19 cellular contexts compared by ENCODE assay signal in genomic region chr2:85237849-85238570, GRCh38.
A peak's percentile ranks its signal among the peaks of the same experiment; 100 is the strongest.
DNase-seq lines count a peak whose midpoint lies in the region; ATAC-seq, FAIRE-seq and TF ChIP-seq lines count a peak whose summit lies in the region.
"Had no signal": no experiment of that assay in that cellular context is flagged by ENCODE, and none has a peak within 500 bp of the region (broad histone marks: within the 10 kb centered on the region; RNA-seq: fewer than 3 reads in every experiment).

No MANE protein-coding gene starts in this region.

- H3K79me2 ChIP-seq in keratinocyte (ENCODE audit: control insufficient read depth, insufficient read depth, low read length): no peaks in the 10 kb centered on the region

- no peaks in the 10 kb centered on the region for H4K20me1 ChIP-seq in keratinocyte (ENCODE audit: control insufficient read depth, extremely low read depth, insufficient read depth, low read length)

- dilution Hi-C loops in keratinocyte (cut with MboI; ENCODE audit: extremely low pct_ligation_motif_present, low sequenced_read_pairs): no loop called here

- H3K36me3 ChIP-seq in keratinocyte (ENCODE audit: control insufficient read depth in 2 of 2, extremely low read depth in 1 of 2, insufficient read depth in 2 of 2, low read length in 2 of 2) (no peaks in the 10 kb centered on the region), upper lobe of left lung (no peaks in the 10 kb centered on the region), esophagus muscularis mucosa (no peaks in the 10 kb centered on the region)

- ATAC-seq in upper lobe of left lung (ENCODE audit: low FRiP score in 2 of 2): peak; percentile 29 to 34
- ATAC-seq: HCT116, heart left ventricle, Panc1 had no signal

- no peaks in the 10 kb centered on the region for H3K36me3 Mint-ChIP-seq in chondrocyte (ENCODE audit: low read depth)

- peak overlapping the region; percentile 65 for H3K27ac Mint-ChIP-seq in chondrocyte (ENCODE audit: unreplicated experiment)

- DNase-seq in NCI-H748 (lab: John Stamatoyannopoulos, UW; ENCODE audit: unreplicated experiment): peak; percentile 60
- DNase-seq in NCI-H748 treated with DMSO at 0.1 percent for 48 hours (lab: John Stamatoyannopoulos, UW): no peak
- DNase-seq in chondrocyte (ENCODE audit: low spot score): no peak
- peak; percentile 30 for DNase-seq in keratinocyte (ENCODE audit: low read depth, low spot score)
- peak; percentile 44 to 49 for DNase-seq in upper lobe of left lung
- no peak for DNase-seq in NCI-H2081 treated with DMSO at 0.1 percent for 48 hours (lab: John Stamatoyannopoulos, UW)
- no peak for DNase-seq in esophagus muscularis mucosa (ENCODE audit: extremely low spot score)
- DNase-seq in DMS114 treated with DMSO at 0.1 percent for 48 hours (lab: John Stamatoyannopoulos, UW; ENCODE audit: unreplicated experiment): no peak
- DNase-seq: ACHN; activated CD4-positive, CD25-positive, alpha-beta regulatory T cell; activated CD8-positive, alpha-beta memory T cell treated with anti-CD3 and anti-CD28 coated beads, Interleukin-2, amount 50 U/mL, for 4 hours; activated naive CD4-positive, alpha-beta T cell treated with anti-CD3 and anti-CD28 coated beads, Interleukin-2, amount 50 U/mL, for 16 hours; central memory CD4-positive, alpha-beta T cell; COR-L47; heart left ventricle; NCI-H226 had no signal

- H3K4me2 ChIP-seq in keratinocyte (ENCODE audit: control insufficient read depth, extremely low read depth, insufficient read depth, low read depth, low read length): peak overlapping the region; percentile 67

- peak overlapping the region; percentile 73 for H2AFZ ChIP-seq in keratinocyte (ENCODE audit: control insufficient read depth, low read length)

- no peaks in the 10 kb centered on the region for H3K9me3 ChIP-seq in keratinocyte (ENCODE audit: control insufficient read depth, low read depth, low read length)
- H3K9me3 ChIP-seq in upper lobe of left lung: no peaks in the 10 kb centered on the region
- no peaks in the 10 kb centered on the region for H3K9me3 ChIP-seq in esophagus muscularis mucosa
- H3K9me3 ChIP-seq: heart left ventricle had no signal

- WGBS in upper lobe of left lung, 2 donors: 75 to 86% methylated on average over 25 to 26 of the region's 26 CpGs
- WGBS in esophagus muscularis mucosa: 87% methylated on average over 26 of the region's 26 CpGs

- H3K27ac ChIP-seq in keratinocyte (ENCODE audit: control insufficient read depth, insufficient read depth, low read length) (peak overlapping the region; percentile 38), upper lobe of left lung (peak overlapping the region in 1 of 4 donors; percentile 15), esophagus muscularis mucosa (replicated peaks in 1 of 4) (no peak overlapping the region)
- H3K27ac ChIP-seq: heart left ventricle had no signal

- H3K4me3 Mint-ChIP-seq in chondrocyte (ENCODE audit: unreplicated experiment): no peak overlapping the region

- intact Hi-C loops in esophagus muscularis mucosa (cut with DNase I): no loop called here

- peaks cover 35% of the 10 kb centered on the region for H3K4me1 Mint-ChIP-seq in chondrocyte (ENCODE audit: low read depth)

- TF ChIP-seq EP300 in upper lobe of left lung (IDR thresholded peaks at IDR 0.05): no peak
- no peak for TF ChIP-seq EP300 in esophagus muscularis mucosa (IDR thresholded peaks at IDR 0.05)

- peak overlapping the region in 2 of 3 experiments; percentile 11 to 35 for H3K4me3 ChIP-seq in keratinocyte (ENCODE audit: control insufficient read depth in 2 of 3, extremely low read depth in 1 of 3, insufficient read depth in 2 of 3, low read depth in 1 of 3, low read length in 3 of 3)
- no peak overlapping the region for H3K4me3 ChIP-seq in upper lobe of left lung
- no peak overlapping the region for H3K4me3 ChIP-seq in esophagus muscularis mucosa
- H3K4me3 ChIP-seq: heart left ventricle had no signal

- H3K9me1 ChIP-seq in keratinocyte (ENCODE audit: control insufficient read depth, extremely low read depth, insufficient read depth, low read length): no peaks in the 10 kb centered on the region

- peak overlapping the region; percentile 11 for H3K9ac ChIP-seq in keratinocyte (ENCODE audit: control insufficient read depth, extremely low read depth, insufficient read depth, low read length)

- TF ChIP-seq CTCF in chondrocyte (IDR thresholded peaks at IDR 0.05) (no peak), keratinocyte (optimal IDR thresholded peaks at IDR 0.05 in 1 of 3, IDR thresholded peaks at IDR 0.05 in 1 of 3, conservative IDR thresholded peaks at IDR 0.05 in 1 of 3; ENCODE audit: extremely low read depth in 1 of 3, insufficient read depth in 2 of 3, low read length in 3 of 3) (no peak), upper lobe of left lung (IDR thresholded peaks at IDR 0.05) (no peak), esophagus muscularis mucosa (IDR thresholded peaks at IDR 0.05) (no peak)

- TF ChIP-seq POLR2A in upper lobe of left lung (IDR thresholded peaks at IDR 0.05) (no peak), esophagus muscularis mucosa (IDR thresholded peaks at IDR 0.05; ENCODE audit: low read depth) (no peak)

- H3K4me1 ChIP-seq in keratinocyte (ENCODE audit: control insufficient read depth, extremely low read depth, insufficient read depth, low read length) (peaks cover 3% of the 10 kb centered on the region), upper lobe of left lung (peaks cover 4 to 23% (median 6%) of the 10 kb centered on the region in 4 donors), esophagus muscularis mucosa (peaks cover 26 to 47% (median 40%) of the 10 kb centered on the region in 4 donors)

- no peaks in the 10 kb centered on the region for H3K27me3 Mint-ChIP-seq in chondrocyte (ENCODE audit: low read depth)

- FAIRE-seq in keratinocyte (lab: Jason Lieb, UNC): peak; percentile 32
- FAIRE-seq: endothelial cell of umbilical vein had no signal

- H3K27me3 ChIP-seq in keratinocyte (ENCODE audit: control insufficient read depth, extremely low read depth, insufficient read depth, low read length) (no peaks in the 10 kb centered on the region), upper lobe of left lung (no peaks in the 10 kb centered on the region), esophagus muscularis mucosa (no peaks in the 10 kb centered on the region)
- H3K27me3 ChIP-seq: heart left ventricle had no signal

- no peaks in the 10 kb centered on the region for H3K9me3 Mint-ChIP-seq in chondrocyte (ENCODE audit: low read depth)

Comparison
In these comparisons a context has a peak if more than half of its experiments do, and no peak if none do; other contexts are left out.
1. DNase-seq: peak in NCI-H748 (single experiment), keratinocyte (single experiment) and upper lobe of left lung (2 of 2); none in NCI-H748 treated with DMSO at 0.1 percent for 48 hours (single experiment), chondrocyte (single experiment), NCI-H2081 treated with DMSO at 0.1 percent for 48 hours (single experiment), esophagus muscularis mucosa (single experiment) and DMS114 treated with DMSO at 0.1 percent for 48 hours (single experiment).
2. H3K4me3 ChIP-seq: peak in keratinocyte (2 of 3); none in upper lobe of left lung (0 of 4) and esophagus muscularis mucosa (0 of 4).